8 cellular contexts compared by ENCODE assay signal in the genomic region with DNA sequence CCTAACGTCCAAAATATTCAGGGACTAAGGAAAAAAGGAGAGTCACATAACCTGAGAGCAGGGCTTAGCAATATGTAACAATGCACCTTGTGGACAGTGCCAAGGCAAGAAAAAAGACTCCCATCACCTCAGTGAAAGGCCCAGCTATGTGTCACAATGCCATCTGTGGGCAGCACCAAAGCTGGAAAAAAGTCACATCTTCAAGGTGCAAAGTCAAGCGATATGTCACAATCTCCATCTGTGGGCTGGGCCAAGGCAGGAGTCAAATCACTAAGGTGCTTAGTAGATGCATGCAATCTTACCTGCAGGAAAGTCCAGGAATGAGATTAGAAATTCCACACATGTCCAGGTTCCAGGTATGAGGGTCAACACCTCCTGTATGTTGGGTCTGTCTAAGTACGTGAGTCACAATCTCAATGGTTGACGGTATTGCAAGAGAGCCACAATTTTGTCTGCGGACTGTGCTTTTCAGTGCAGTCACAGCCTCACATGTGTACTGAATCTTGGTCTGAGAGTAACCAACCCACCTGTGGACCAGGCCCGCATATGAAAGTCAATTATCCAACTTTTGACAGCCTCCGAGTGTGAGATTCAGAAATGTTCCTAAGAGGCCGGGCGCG. TPM values are rescaled to one million over a fixed set of nuclear protein-coding genes. Genes with fewer than 3 reads are reported as not detected.
DNase-seq lines count a peak whose midpoint lies in the region; ATAC-seq and TF ChIP-seq lines count a peak whose summit lies in the region.

No MANE protein-coding gene starts in this region.

- no peaks in the 10 kb centered on the region for H3K36me3 ChIP-seq in adipocyte (ENCODE audit: control insufficient read depth, insufficient read depth, low read length, severe bottlenecking)
- H3K36me3 ChIP-seq in left lung = peaks cover 0 to 24% of the 10 kb centered on the region in 2 donors
- peaks cover 0 to 23% (median 0%) of the 10 kb centered on the region in 3 donors for H3K36me3 ChIP-seq in tibial artery

- H3K27ac Mint-ChIP-seq in activated naive CD4-positive, alpha-beta T cell treated with anti-CD3 and anti-CD28 coated beads for 36 hours = peak overlapping the region; percentile 91

- H3K4me3 Mint-ChIP-seq in activated naive CD4-positive, alpha-beta T cell treated with anti-CD3 and anti-CD28 coated beads for 36 hours = peak overlapping the region; percentile 88

- H3K27ac ChIP-seq in left lung = no peak overlapping the region
- peak overlapping the region in 1 of 2 donors; percentile 79 for H3K27ac ChIP-seq in tibial artery

- intact Hi-C loops in activated naive CD4-positive, alpha-beta T cell treated with anti-CD3 and anti-CD28 coated beads for 36 hours (cut with micrococcal nuclease) = loop anchor here (5.0 to 10.0 kb wide), 5 partner anchors 343 to 1544 kb away; a partner anchor contains a TSS
- intact Hi-C loops in left lung (cut with DNase I) (no loop called here), tibial artery (cut with DNase I; ENCODE audit: low total_unique reads) (no loop called here)

- H3K4me3 ChIP-seq in adipocyte (ENCODE audit: low read length) (peak overlapping the region; percentile 94), left lung (peak overlapping the region; percentile 75 to 80), tibial artery (peak overlapping the region; percentile 77 to 79)

- DNase-seq in activated naive CD4-positive, alpha-beta T cell treated with anti-CD3 and anti-CD28 coated beads for 36 hours = peak; percentile 50
- no peak for DNase-seq in activated naive CD4-positive, alpha-beta T cell (lab: John Stamatoyannopoulos, UW)
- DNase-seq in adipocyte (ENCODE audit: low read depth) (no peak), left lung (no peak), tibial artery (no peak), HT-29 (ENCODE audit: low spot score) (no peak)

- H3K27me3 Mint-ChIP-seq in activated naive CD4-positive, alpha-beta T cell treated with anti-CD3 and anti-CD28 coated beads for 36 hours (ENCODE audit: low read depth) = no peaks in the 10 kb centered on the region

- TF ChIP-seq CTCF in left lung (IDR thresholded peaks at IDR 0.05) = no peak
- TF ChIP-seq CTCF in tibial artery (IDR thresholded peaks at IDR 0.05) = no peak

- CTCF ChIA-PET in activated naive CD4-positive, alpha-beta T cell treated with anti-CD3 and anti-CD28 coated beads for 36 hours (lab: Charles Lee) = interaction anchor here (0.6 kb wide), 1 partner anchor 165 kb away, joined by 4 read pairs; no protein-coding TSS in a partner anchor

- H3K27me3 ChIP-seq in adipocyte (replicated peaks; ENCODE audit: control insufficient read depth, insufficient read depth, low read length) = no peaks in the 10 kb centered on the region
- no peaks in the 10 kb centered on the region for H3K27me3 ChIP-seq in left lung
- H3K27me3 ChIP-seq in tibial artery = no peaks in the 10 kb centered on the region

- H3K9ac ChIP-seq in adipocyte (ENCODE audit: low read length) = no peak overlapping the region

- ATAC-seq in left lung = no peak
- no peak for ATAC-seq in GM21367 (IDR thresholded peaks at IDR 0.05; ENCODE audit: unreplicated experiment)
- ATAC-seq in GM18520 (IDR thresholded peaks at IDR 0.05; ENCODE audit: unreplicated experiment) = no peak

- peaks cover 36% of the 10 kb centered on the region for H3K4me1 Mint-ChIP-seq in activated naive CD4-positive, alpha-beta T cell treated with anti-CD3 and anti-CD28 coated beads for 36 hours (ENCODE audit: low read depth)

- no peaks in the 10 kb centered on the region for H3K9me3 Mint-ChIP-seq in activated naive CD4-positive, alpha-beta T cell treated with anti-CD3 and anti-CD28 coated beads for 36 hours

- H3K4me1 ChIP-seq in adipocyte (ENCODE audit: control insufficient read depth, insufficient read depth, low read length) (peaks cover 8% of the 10 kb centered on the region), left lung (peaks cover 4 to 18% of the 10 kb centered on the region in 2 donors), tibial artery (peaks cover 0 to 21% (median 12%) of the 10 kb centered on the region in 4 donors)

- no peaks in the 10 kb centered on the region for H3K9me3 ChIP-seq in adipocyte (ENCODE audit: control insufficient read depth, low read length)
- H3K9me3 ChIP-seq in left lung = no peaks in the 10 kb centered on the region
- no peaks in the 10 kb centered on the region for H3K9me3 ChIP-seq in tibial artery

- peaks cover 33% of the 10 kb centered on the region for H3K36me3 Mint-ChIP-seq in activated naive CD4-positive, alpha-beta T cell treated with anti-CD3 and anti-CD28 coated beads for 36 hours (ENCODE audit: low read depth)

RNA-seq across cellular contexts. Expression of a gene that starts 14.8 kb away (rescaled TPM):
- total RNA-seq in activated naive CD4-positive, alpha-beta T cell treated with anti-CD3 and anti-CD28 coated beads for 36 hours = 10 to 100 TPM; 25.8 to 27.8 TPM
- total RNA-seq in left lung = 10 to 100 TPM; 15.8 to 20.3 TPM
- total RNA-seq in HT-29 (2014; rRNA removed; shearing (Covaris generic)) = not detected in 2 replicates

Comparison
In these comparisons a context has a peak if more than half of its experiments do, and no peak if none do; other contexts are left out.
1. RNA of a gene that starts 14.8 kb away (total RNA-seq): 25.8 to 27.8 TPM in activated naive CD4-positive, alpha-beta T cell treated with anti-CD3 and anti-CD28 coated beads for 36 hours and 15.8 to 20.3 TPM in left lung; not detected in HT-29; every median in the first group is over 10 times any median in the second.
2. Peak in every context shown above with its lines, with median percentiles within 50 percentile points of each other: H3K4me3 ChIP-seq.